ENCODE assay signal across 8 cellular contexts in the genomic region with DNA sequence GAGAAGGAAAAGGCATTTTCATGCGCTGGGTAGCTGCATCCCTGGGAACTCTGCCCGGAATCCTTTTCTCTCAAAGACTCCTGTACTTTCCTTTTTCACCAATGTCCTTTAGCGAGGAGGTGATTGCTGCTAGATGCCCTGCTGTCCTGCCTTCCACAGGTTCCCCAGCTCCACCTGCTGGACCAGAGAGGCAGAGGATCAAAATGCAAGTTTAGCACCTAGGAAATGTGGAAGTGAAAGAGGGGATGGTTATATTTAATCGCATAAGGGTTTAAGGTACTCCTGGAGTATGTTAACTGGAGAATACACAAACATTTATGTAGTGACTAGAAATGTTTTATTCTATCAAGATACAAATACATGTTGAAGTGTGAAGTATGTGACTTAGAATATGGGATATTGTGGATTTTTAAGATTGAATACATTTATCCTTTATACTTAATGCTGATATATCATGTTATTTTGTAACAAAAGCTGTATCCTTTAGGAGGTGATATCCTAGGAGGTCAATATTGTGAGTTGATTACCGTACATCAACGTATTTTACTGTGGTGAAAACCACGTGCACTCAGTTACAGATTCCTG.
DNase-seq lines count a peak whose midpoint lies in the region; ATAC-seq, FAIRE-seq and TF ChIP-seq lines count a peak whose summit lies in the region.

No MANE protein-coding gene starts in this region.

- no peak overlapping the region for H3K27ac ChIP-seq in foreskin keratinocyte

- peaks cover 6 to 12% of the 10 kb centered on the region in 2 donors for H3K4me1 Mint-ChIP-seq in stimulated activated naive B cell treated with anti-CD40 and anti-IgM and Interleukin-4, amounts not matched to agents 10 μg/mL and 1 μg/mL and 100 μg/mL, for 72 hours

- no peaks in the 10 kb centered on the region for H3K27me3 ChIP-seq in foreskin keratinocyte

- no peak overlapping the region for H3K4me3 Mint-ChIP-seq in stimulated activated naive B cell treated with anti-CD40 and anti-IgM and Interleukin-4, amounts not matched to agents 10 μg/mL and 1 μg/mL and 100 μg/mL, for 72 hours

- H3K27ac Mint-ChIP-seq in stimulated activated naive B cell treated with anti-CD40 and anti-IgM and Interleukin-4, amounts not matched to agents 10 μg/mL and 1 μg/mL and 100 μg/mL, for 72 hours: no peak overlapping the region

- no peaks in the 10 kb centered on the region for H3K27me3 Mint-ChIP-seq in stimulated activated naive B cell treated with anti-CD40 and anti-IgM and Interleukin-4, amounts not matched to agents 10 μg/mL and 1 μg/mL and 100 μg/mL, for 72 hours

- no peak for FAIRE-seq in RCC 7860 (lab: Jason Lieb, UNC)

- ATAC-seq in GM19372 (IDR thresholded peaks at IDR 0.05; ENCODE audit: low read depth, unreplicated experiment) (peak; percentile 90), HG03571 (IDR thresholded peaks at IDR 0.05; ENCODE audit: unreplicated experiment) (peak; percentile 83), foreskin keratinocyte (peak; percentile 69), GM19328 (IDR thresholded peaks at IDR 0.05; ENCODE audit: unreplicated experiment) (no peak), HG02938 (IDR thresholded peaks at IDR 0.05; ENCODE audit: unreplicated experiment) (no peak)
- ATAC-seq in stimulated activated naive B cell treated with anti-CD40 and anti-IgM and Interleukin-4, amounts not matched to agents 10 μg/mL and 1 μg/mL and 100 μg/mL, for 72 hours (replicated peaks): peak; percentile 81 to 90

- H3K36me3 Mint-ChIP-seq in stimulated activated naive B cell treated with anti-CD40 and anti-IgM and Interleukin-4, amounts not matched to agents 10 μg/mL and 1 μg/mL and 100 μg/mL, for 72 hours: peaks cover 11 to 16% of the 10 kb centered on the region in 2 donors

- DNase-seq in ELF-1 (ENCODE audit: low read depth, low spot score) (peak; percentile 59), RCC 7860 (ENCODE audit: low spot score) (peak; percentile 17), foreskin keratinocyte (no peak)
- peak; percentile 39 for DNase-seq in stimulated activated naive B cell treated with anti-CD40 and anti-IgM and Interleukin-4, amounts not matched to agents 10 μg/mL and 1 μg/mL and 100 μg/mL, for 72 hours

- H3K4me1 ChIP-seq in foreskin keratinocyte: no peaks in the 10 kb centered on the region

- H3K9me3 Mint-ChIP-seq in stimulated activated naive B cell treated with anti-CD40 and anti-IgM and Interleukin-4, amounts not matched to agents 10 μg/mL and 1 μg/mL and 100 μg/mL, for 72 hours: no peaks in the 10 kb centered on the region

- TF ChIP-seq CTCF in foreskin keratinocyte (conservative IDR thresholded peaks at IDR 0.05): peak; percentile 83

Comparison
In these comparisons a context has a peak if more than half of its experiments do, and no peak if none do; other contexts are left out.
1. DNase-seq: peak in ELF-1 (single experiment), RCC 7860 (single experiment) and stimulated activated naive B cell treated with anti-CD40 and anti-IgM and Interleukin-4, amounts not matched to agents 10 μg/mL and 1 μg/mL and 100 μg/mL, for 72 hours (single experiment); none in foreskin keratinocyte (0 of 2).
2. ATAC-seq: peak in GM19372 (single experiment), HG03571 (single experiment), foreskin keratinocyte (single experiment) and stimulated activated naive B cell treated with anti-CD40 and anti-IgM and Interleukin-4, amounts not matched to agents 10 μg/mL and 1 μg/mL and 100 μg/mL, for 72 hours (2 of 2); none in GM19328 (single experiment) and HG02938 (single experiment).